In the genomic region with DNA sequence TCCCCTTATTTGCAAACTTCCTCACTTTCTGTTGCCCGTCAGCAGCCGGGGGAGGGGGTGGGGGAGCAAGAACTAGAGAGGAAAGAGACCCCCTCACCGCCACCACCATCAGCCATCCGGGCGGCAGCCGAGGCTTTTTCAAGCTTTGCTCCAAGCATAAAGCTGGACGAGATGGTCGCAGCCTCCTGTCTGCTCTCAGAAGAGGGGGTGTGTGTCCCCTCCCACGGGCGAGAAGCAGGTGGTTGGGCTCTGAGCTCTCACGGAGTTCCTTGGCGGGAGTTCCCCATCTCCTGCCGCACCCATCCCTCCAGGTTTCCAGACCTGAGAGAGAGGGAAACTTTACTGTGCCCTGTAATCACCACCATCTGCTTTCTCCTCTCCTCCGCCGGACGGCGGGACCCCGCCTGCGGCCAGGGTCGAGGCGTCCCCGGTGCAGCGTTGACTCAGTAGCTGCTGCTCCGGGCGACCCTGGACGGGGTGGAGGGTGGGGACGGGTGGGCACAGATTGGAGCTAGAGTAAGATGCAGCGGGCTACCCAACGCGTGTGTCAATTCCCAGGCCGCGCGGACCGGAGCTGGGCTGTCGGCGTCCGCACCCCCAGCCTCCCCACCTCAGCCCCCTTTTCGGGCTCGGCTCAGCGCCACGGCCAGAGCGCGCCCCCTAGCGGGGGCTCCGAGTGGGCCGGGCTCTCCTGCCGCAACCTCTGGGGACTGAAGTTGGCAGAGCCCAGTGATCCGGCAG, we compare ENCODE assay signal across 1 cellular context.
TF ChIP-seq lines count a peak whose summit lies in the region.

No MANE protein-coding gene starts in this region.

TF ChIP-seq in HCT116, 20 proteins besides CTCF, POLR2A, EP300 and RAD21 (continued from another document):
- no peak for TF ChIP-seq TCF7L2 (IDR thresholded peaks at IDR 0.05; ENCODE audit: borderline replicate concordance, extremely low read depth, insufficient read depth, insufficient read length)
- no peak for TF ChIP-seq ATF3 (IDR thresholded peaks at IDR 0.05)
- no peak for TF ChIP-seq ELF1 (IDR thresholded peaks at IDR 0.05; ENCODE audit: borderline replicate concordance, low read depth)
- TF ChIP-seq FOSL1 (IDR thresholded peaks at IDR 0.05; ENCODE audit: low read depth): no peak
